1 cellular context compared by ENCODE assay signal in genomic region chr17:38855101-38855714, GRCh38.
TF ChIP-seq lines count a peak whose summit lies in the region.

No MANE protein-coding gene starts in this region.

TF ChIP-seq in HepG2, 621 proteins besides CTCF, POLR2A, EP300 and RAD21:
- peak; percentile 52; the same call in 1 of the 2 replicates for TF ChIP-seq ZBTB38 (CRISPR knock-in tag; IDR thresholded peaks at IDR 0.05)
